Comparison of ENCODE assay signal across 1 cellular context in the genomic region with DNA sequence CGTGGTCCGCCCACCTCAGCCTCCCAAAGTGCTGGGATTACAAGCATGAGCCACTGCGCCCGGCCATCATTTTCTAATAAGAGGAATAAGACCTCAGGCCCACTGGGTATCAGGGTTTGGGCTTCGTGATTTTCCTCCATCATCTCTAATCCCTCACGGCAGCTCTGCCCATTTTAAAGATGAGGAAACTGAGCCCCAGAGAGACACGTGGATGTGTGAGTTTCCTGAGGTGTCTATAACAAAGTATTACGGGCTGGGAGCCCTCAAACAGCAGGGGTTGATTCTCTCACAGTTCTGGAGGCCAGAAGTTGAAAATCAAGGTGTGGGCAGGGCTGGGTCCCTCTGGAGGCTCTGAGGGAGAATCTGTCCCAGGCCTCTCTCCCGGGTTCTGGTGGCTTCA.
TF ChIP-seq lines count a peak whose summit lies in the region.

No MANE protein-coding gene starts in this region.

TF ChIP-seq in GM23338, 12 proteins besides CTCF, POLR2A, EP300 and RAD21 (continued from another document):
- TF ChIP-seq, protein P1, sequence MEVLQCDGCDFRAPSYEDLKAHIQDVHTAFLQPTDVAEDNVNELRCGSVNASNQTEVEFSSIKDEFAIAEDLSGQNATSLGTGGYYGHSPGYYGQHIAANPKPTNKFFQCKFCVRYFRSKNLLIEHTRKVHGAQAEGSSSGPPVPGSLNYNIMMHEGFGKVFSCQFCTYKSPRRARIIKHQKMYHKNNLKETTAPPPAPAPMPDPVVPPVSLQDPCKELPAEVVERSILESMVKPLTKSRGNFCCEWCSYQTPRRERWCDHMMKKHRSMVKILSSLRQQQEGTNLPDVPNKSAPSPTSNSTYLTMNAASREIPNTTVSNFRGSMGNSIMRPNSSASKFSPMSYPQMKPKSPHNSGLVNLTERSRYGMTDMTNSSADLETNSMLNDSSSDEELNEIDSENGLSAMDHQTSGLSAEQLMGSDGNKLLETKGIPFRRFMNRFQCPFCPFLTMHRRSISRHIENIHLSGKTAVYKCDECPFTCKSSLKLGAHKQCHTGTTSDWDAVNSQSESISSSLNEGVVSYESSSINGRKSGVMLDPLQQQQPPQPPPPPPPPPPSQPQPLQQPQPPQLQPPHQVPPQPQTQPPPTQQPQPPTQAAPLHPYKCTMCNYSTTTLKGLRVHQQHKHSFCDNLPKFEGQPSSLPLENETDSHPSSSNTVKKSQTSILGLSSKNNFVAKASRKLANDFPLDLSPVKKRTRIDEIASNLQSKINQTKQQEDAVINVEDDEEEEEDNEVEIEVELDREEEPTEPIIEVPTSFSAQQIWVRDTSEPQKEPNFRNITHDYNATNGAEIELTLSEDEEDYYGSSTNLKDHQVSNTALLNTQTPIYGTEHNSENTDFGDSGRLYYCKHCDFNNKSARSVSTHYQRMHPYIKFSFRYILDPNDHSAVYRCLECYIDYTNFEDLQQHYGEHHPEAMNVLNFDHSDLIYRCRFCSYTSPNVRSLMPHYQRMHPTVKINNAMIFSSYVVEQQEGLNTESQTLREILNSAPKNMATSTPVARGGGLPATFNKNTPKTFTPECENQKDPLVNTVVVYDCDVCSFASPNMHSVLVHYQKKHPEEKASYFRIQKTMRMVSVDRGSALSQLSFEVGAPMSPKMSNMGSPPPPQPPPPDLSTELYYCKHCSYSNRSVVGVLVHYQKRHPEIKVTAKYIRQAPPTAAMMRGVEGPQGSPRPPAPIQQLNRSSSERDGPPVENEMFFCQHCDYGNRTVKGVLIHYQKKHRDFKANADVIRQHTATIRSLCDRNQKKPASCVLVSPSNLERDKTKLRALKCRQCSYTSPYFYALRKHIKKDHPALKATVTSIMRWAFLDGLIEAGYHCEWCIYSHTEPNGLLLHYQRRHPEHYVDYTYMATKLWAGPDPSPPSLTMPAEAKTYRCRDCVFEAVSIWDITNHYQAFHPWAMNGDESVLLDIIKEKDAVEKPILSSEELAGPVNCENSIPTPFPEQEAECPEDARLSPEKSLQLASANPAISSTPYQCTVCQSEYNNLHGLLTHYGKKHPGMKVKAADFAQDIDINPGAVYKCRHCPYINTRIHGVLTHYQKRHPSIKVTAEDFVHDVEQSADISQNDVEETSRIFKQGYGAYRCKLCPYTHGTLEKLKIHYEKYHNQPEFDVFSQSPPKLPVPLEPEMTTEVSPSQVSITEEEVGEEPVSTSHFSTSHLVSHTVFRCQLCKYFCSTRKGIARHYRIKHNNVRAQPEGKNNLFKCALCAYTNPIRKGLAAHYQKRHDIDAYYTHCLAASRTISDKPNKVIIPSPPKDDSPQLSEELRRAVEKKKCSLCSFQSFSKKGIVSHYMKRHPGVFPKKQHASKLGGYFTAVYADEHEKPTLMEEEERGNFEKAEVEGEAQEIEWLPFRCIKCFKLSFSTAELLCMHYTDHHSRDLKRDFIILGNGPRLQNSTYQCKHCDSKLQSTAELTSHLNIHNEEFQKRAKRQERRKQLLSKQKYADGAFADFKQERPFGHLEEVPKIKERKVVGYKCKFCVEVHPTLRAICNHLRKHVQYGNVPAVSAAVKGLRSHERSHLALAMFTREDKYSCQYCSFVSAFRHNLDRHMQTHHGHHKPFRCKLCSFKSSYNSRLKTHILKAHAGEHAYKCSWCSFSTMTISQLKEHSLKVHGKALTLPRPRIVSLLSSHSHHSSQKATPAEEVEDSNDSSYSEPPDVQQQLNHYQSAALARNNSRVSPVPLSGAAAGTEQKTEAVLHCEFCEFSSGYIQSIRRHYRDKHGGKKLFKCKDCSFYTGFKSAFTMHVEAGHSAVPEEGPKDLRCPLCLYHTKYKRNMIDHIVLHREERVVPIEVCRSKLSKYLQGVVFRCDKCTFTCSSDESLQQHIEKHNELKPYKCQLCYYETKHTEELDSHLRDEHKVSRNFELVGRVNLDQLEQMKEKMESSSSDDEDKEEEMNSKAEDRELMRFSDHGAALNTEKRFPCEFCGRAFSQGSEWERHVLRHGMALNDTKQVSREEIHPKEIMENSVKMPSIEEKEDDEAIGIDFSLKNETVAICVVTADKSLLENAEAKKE (CRISPR knock-in tag; IDR thresholded peaks at IDR 0.05), result no peak
